ENCODE assay signal across 8 cellular contexts in the genomic region with DNA sequence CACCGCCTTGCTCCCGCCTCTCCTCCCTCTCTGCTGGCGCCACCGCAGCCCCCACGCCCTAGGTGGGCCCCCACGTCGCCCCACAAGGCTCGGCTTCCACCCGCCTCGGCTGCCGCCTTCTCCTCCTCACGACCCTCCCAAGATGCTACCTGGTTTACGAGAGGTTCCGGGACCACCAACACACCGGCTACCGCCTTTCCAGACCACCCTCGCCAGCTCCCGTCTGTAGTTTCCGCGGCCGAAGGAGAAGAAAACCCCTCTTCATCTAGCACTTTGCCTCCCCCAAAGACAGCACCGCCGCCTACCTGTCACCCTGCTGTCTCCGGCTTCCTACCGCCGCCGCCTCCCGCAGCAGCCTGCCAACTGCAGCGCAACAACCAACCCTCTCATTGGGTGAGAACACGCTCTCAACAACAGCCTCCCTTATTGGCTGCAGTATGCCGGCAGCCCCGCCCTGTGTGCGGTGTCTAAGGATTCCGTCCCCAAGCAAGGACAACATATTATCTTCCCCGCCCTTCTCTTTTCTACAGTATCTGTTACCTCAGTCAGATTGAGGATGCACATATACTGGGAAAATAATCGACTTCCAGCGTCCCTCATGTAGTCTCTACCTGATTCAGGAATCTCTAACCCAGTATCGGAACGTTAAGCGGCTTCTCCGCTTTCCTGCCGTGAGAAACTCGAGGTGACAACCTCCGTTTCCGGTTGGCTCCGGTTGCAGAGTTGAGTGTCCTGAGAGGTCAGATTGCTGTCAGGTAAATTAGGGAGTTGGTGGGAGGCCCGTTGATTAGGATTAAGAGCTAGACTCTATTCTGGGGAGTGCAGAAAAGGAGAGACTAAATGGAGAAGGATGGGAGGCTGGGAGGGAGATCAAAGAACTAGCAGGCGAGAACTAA. TPM values are rescaled to one million over a fixed set of nuclear protein-coding genes. Genes with fewer than 3 reads are reported as not detected.
DNase-seq lines count a peak whose midpoint lies in the region; ATAC-seq and TF ChIP-seq lines count a peak whose summit lies in the region.

A gene (minus strand): TSS at position 367 of the 896 bp plus-strand sequence. CDS start 47,662 bp downstream, outside the sequence.
A gene (plus strand): TSS at position 697 of the 896 bp plus-strand sequence. CDS start 6,882 bp downstream, outside the sequence.

- H3K4me3 ChIP-seq in coronary artery: peak within 1 kb of the TSS; percentile 88

- intact Hi-C loops in left colon (cut with DNase I, micrococcal nuclease): no loop called here

- H3K27ac ChIP-seq in coronary artery: peak within 1 kb of the TSS; percentile 77 to 92

- DNase-seq in C1 segment of cervical spinal cord (lab: John Stamatoyannopoulos, UW) (peak; percentile 53 to 96 (median 90)), NCI-H526 (lab: John Stamatoyannopoulos, UW) (peak; percentile 96), coronary artery (ENCODE audit: low spot score) (peak; percentile 92), left colon (peak; percentile 92)
- peak; percentile 92 for DNase-seq in activated CD4-positive, alpha-beta T cell treated with anti-CD3 and anti-CD28 coated beads for 48 hours
- DNase-seq in stimulated activated CD4-positive, alpha-beta T cell treated with anti-CD3 and anti-CD28 coated beads, Interleukin-1b, Interleukin-23, amount 100 ng/mL, for 48 hours: peak; percentile 94

- ATAC-seq in GM19324 (IDR thresholded peaks at IDR 0.05; ENCODE audit: low FRiP score, unreplicated experiment) (peak; percentile 99), HG03469 (IDR thresholded peaks at IDR 0.05; ENCODE audit: unreplicated experiment) (peak; percentile 95), left colon (peak; percentile 96)

- no peak for TF ChIP-seq CTCF in coronary artery (IDR thresholded peaks at IDR 0.05)

RNA-seq across cellular contexts. Expression of the first gene that starts in this region (rescaled TPM):
- 10 to 100 TPM; 45.0 to 46.2 TPM for total RNA-seq in left colon

RNA-seq across cellular contexts. Expression of the second gene that starts in this region (rescaled TPM):
- total RNA-seq in left colon: 100 to 1,000 TPM; 152 to 153 TPM

Comparison
In these comparisons a context has a peak if more than half of its experiments do, and no peak if none do; other contexts are left out.
1. Peak in every context shown above with its lines: DNase-seq, ATAC-seq, H3K4me3 ChIP-seq and H3K27ac ChIP-seq.